ENCODE assay signal across 1 cellular context in genomic region chr16:57720142-57720575, GRCh38.
TF ChIP-seq lines count a peak whose summit lies in the region.

No MANE protein-coding gene starts in this region.

TF ChIP-seq in H1, 55 proteins besides CTCF, POLR2A, EP300 and RAD21 (continued from another document):
- TF ChIP-seq TCF12 (IDR thresholded peaks at IDR 0.05; ENCODE audit: low read depth, low read length) (no peak), PHF8 (conservative IDR thresholded peaks at IDR 0.05; ENCODE audit: low read depth, low read length) (no peak), ZNF274 (IDR thresholded peaks at IDR 0.05; ENCODE audit: borderline replicate concordance, extremely low read depth, low read length) (no peak), HDAC2 (IDR thresholded peaks at IDR 0.05; ENCODE audit: borderline replicate concordance in 1 of 2, low read depth in 2 of 2, low read length in 2 of 2) (no peak), RXRA (IDR thresholded peaks at IDR 0.05; ENCODE audit: insufficient read depth, low read depth, low read length) (no peak), KDM5A (IDR thresholded peaks at IDR 0.05; ENCODE audit: low read length) (no peak), CTBP2 (IDR thresholded peaks at IDR 0.05; ENCODE audit: borderline replicate concordance, insufficient read depth, insufficient read length, low read length) (no peak), RBBP5 (IDR thresholded peaks at IDR 0.05; ENCODE audit: borderline replicate concordance, low read depth, low read length) (no peak), CBX8 (IDR thresholded peaks at IDR 0.05; ENCODE audit: borderline replicate concordance, low read depth, low read length) (no peak), JUND (IDR thresholded peaks at IDR 0.05; ENCODE audit: low read length) (no peak), POLR2AphosphoS5 (IDR thresholded peaks at IDR 0.05; ENCODE audit: low read depth, low read length) (no peak), RNF2 (IDR thresholded peaks at IDR 0.05; ENCODE audit: borderline replicate concordance, low read depth, low read length, missing control alignments, poor library complexity, severe bottlenecking) (no peak), EZH2 (IDR thresholded peaks at IDR 0.05; ENCODE audit: low read depth, low read length, severe bottlenecking) (no peak), KDM1A (IDR thresholded peaks at IDR 0.05; ENCODE audit: borderline replicate concordance, low read length) (no peak), TBP (IDR thresholded peaks at IDR 0.05; ENCODE audit: low read depth, low read length) (no peak), FOSL1 (IDR thresholded peaks at IDR 0.05; ENCODE audit: insufficient read depth, low read depth, low read length) (no peak)
